ENCODE assay signal across 10 cellular contexts in genomic region chr12:2284321-2284813, GRCh38.
DNase-seq lines count a peak whose midpoint lies in the region; ATAC-seq and TF ChIP-seq lines count a peak whose summit lies in the region.
"Had no signal": no experiment of that assay in that cellular context is flagged by ENCODE, and none has a peak within 500 bp of the region (broad histone marks: within the 10 kb centered on the region; RNA-seq: fewer than 3 reads in every experiment).

No MANE protein-coding gene starts in this region.

- ATAC-seq in heart left ventricle (peak in 2 of 4 donors; percentile 15 to 19), HG03469 (IDR thresholded peaks at IDR 0.05; ENCODE audit: unreplicated experiment) (no peak)
- peak; percentile 39 to 46 for ATAC-seq in stimulated activated naive B cell treated with anti-CD40 and anti-IgM and Interleukin-4, amounts not matched to agents 10 μg/mL and 1 μg/mL and 100 μg/mL, for 72 hours (replicated peaks)

- H3K4me1 ChIP-seq in SJSA1 (replicated peaks) (peaks cover 68% of the 10 kb centered on the region), heart left ventricle (peaks cover 4 to 88% (median 74%) of the 10 kb centered on the region in 12 donors)

- H3K27me3 ChIP-seq in SJSA1 (replicated peaks): no peaks in the 10 kb centered on the region
- no peaks in the 10 kb centered on the region for H3K27me3 ChIP-seq in heart left ventricle

- TF ChIP-seq POLR2A in heart left ventricle (IDR thresholded peaks at IDR 0.05): no peak

- H3K4me1 Mint-ChIP-seq in stimulated activated naive B cell treated with anti-CD40 and anti-IgM and Interleukin-4, amounts not matched to agents 10 μg/mL and 1 μg/mL and 100 μg/mL, for 72 hours: peaks cover 9 to 16% of the 10 kb centered on the region in 2 donors

- H3K27ac Mint-ChIP-seq in stimulated activated naive B cell treated with anti-CD40 and anti-IgM and Interleukin-4, amounts not matched to agents 10 μg/mL and 1 μg/mL and 100 μg/mL, for 72 hours: no peak overlapping the region
- H3K27ac Mint-ChIP-seq: T-helper 2 cell treated with Interferon-gamma antibody and Interleukin-4, amounts not matched to agents 5 μg/mL and 100 μg/mL, for 36 hours had no signal

- H3K4me3 ChIP-seq in SJSA1 (no peak overlapping the region), heart left ventricle (peak overlapping the region in 1 of 12 donors; percentile 24)

- H3K4me3 Mint-ChIP-seq in stimulated activated naive B cell treated with anti-CD40 and anti-IgM and Interleukin-4, amounts not matched to agents 10 μg/mL and 1 μg/mL and 100 μg/mL, for 72 hours: no peak overlapping the region
- H3K4me3 Mint-ChIP-seq: T-helper 2 cell treated with Interferon-gamma antibody and Interleukin-4, amounts not matched to agents 5 μg/mL and 100 μg/mL, for 36 hours had no signal

- WGBS in heart left ventricle, 4 donors: 59 to 63% (median 62%) methylated on average over 10 of the region's 10 CpGs

- intact Hi-C loops in heart left ventricle (cut with DNase I): loop anchor here in 3 of 10 donors (5.0 to 10.0 kb wide), 4 partner anchors 120 to 487 kb away; partner anchors contain the start of gene CACNA1C (in 1 of the 3)

- H3K9me3 Mint-ChIP-seq in stimulated activated naive B cell treated with anti-CD40 and anti-IgM and Interleukin-4, amounts not matched to agents 10 μg/mL and 1 μg/mL and 100 μg/mL, for 72 hours: peaks cover 5 to 12% of the 10 kb centered on the region in 2 donors

- H3K27ac ChIP-seq in SJSA1 (peak overlapping the region; percentile 77), heart left ventricle (peak overlapping the region in 11 of 12 donors; percentile 35 to 82 (median 74))
- H3K27ac ChIP-seq: KMS-11 had no signal

- no peak for TF ChIP-seq CTCF in heart left ventricle (IDR thresholded peaks at IDR 0.05)

- H3K9me3 ChIP-seq in SJSA1 (replicated peaks): no peaks in the 10 kb centered on the region
- H3K9me3 ChIP-seq in heart left ventricle: no peaks in the 10 kb centered on the region

- peaks cover 15 to 16% of the 10 kb centered on the region in 2 donors for H3K27me3 Mint-ChIP-seq in stimulated activated naive B cell treated with anti-CD40 and anti-IgM and Interleukin-4, amounts not matched to agents 10 μg/mL and 1 μg/mL and 100 μg/mL, for 72 hours

- DNase-seq in HS-27A (ENCODE audit: low read depth): peak; percentile 34
- peak; percentile 76 to 91 for DNase-seq in SJSA1 (ENCODE audit: low read depth in 1 of 2, low spot score in 2 of 2)
- DNase-seq in heart left ventricle: no peak
- no peak for DNase-seq in stimulated activated naive B cell treated with anti-CD40 and anti-IgM and Interleukin-4, amounts not matched to agents 10 μg/mL and 1 μg/mL and 100 μg/mL, for 72 hours
- DNase-seq in activated T-cell treated with anti-CD3 and anti-CD28 coated beads for 4 hours: no peak
- no peak for DNase-seq in DMS79 treated with DMSO at 0.1 percent for 48 hours (lab: John Stamatoyannopoulos, UW)
- DNase-seq in HPDE6-E6E7 (ENCODE audit: extremely low spot score): no peak

- no peaks in the 10 kb centered on the region for H3K36me3 ChIP-seq in SJSA1
- H3K36me3 ChIP-seq in heart left ventricle: no peaks in the 10 kb centered on the region

- peaks cover 2 to 4% of the 10 kb centered on the region in 2 donors for H3K36me3 Mint-ChIP-seq in stimulated activated naive B cell treated with anti-CD40 and anti-IgM and Interleukin-4, amounts not matched to agents 10 μg/mL and 1 μg/mL and 100 μg/mL, for 72 hours

Comparison
In these comparisons a context has a peak if more than half of its experiments do, and no peak if none do; other contexts are left out.
1. DNase-seq: peak in HS-27A (single experiment) and SJSA1 (2 of 2); none in heart left ventricle (0 of 5), stimulated activated naive B cell treated with anti-CD40 and anti-IgM and Interleukin-4, amounts not matched to agents 10 μg/mL and 1 μg/mL and 100 μg/mL, for 72 hours (single experiment), activated T-cell treated with anti-CD3 and anti-CD28 coated beads for 4 hours (single experiment), DMS79 treated with DMSO at 0.1 percent for 48 hours (single experiment) and HPDE6-E6E7 (single experiment).